In the genomic region with DNA sequence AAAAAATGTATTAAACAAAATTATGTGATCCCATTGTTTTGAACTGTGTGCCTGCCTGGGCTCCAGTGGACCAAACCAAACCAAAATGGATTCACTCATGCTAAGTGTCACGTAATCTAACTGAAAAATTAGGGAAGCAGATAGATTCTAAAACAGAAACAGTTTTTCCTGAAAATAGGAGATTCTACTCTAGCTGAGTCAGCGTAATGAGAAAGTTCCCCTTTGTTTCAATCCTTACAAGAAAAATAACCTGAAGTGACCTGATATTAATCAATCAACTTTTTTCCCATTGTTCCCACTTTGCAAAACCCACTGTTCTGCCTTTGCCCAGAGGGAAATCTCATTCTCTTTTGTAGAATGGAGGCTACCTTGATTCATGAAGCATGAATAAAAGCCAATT, we compare ENCODE assay signal across 33 cellular contexts.
"Had no signal": no experiment of that assay in that cellular context is flagged by ENCODE, and none has a peak within 500 bp of the region (broad histone marks: within the 10 kb centered on the region; RNA-seq: fewer than 3 reads in every experiment).

No MANE protein-coding gene starts in this region.

- H3K4me1 ChIP-seq: adrenal gland, body of pancreas, breast epithelium had no signal

- DNase-seq: activated B cell treated with CpG ODN at 0.5 μM for 24 hours; activated CD4-positive, alpha-beta memory T cell treated with anti-CD3 and anti-CD28 coated beads for 36 hours; activated CD4-positive, alpha-beta T cell treated with anti-CD3 and anti-CD28 coated beads for 4 hours; activated CD4-positive, alpha-beta T cell treated with anti-CD3 and anti-CD28 coated beads, Interleukin-2, amount 10 ng/mL, durations not matched to agents 24 days and 14 days; activated CD4-positive, alpha-beta T cell treated with anti-CD3 and anti-CD28 coated beads, Interleukin-2, amount 50 U/mL, for 1 hour; activated CD4-positive, alpha-beta T cell treated with anti-CD3 and anti-CD28 coated beads, Interleukin-2, amount 50 U/mL, for 4 hours; activated CD4-positive, CD25-positive, alpha-beta regulatory T cell treated with anti-CD3 and anti-CD28 coated beads, Interleukin-2, amount 50 U/mL, for 72 hours; activated CD8-positive, alpha-beta memory T cell treated with anti-CD3 and anti-CD28 coated beads, Interleukin-2, amount 50 U/mL, for 4 hours; activated CD8-positive, alpha-beta T cell treated with anti-CD3 and anti-CD28 coated beads for 36 hours; activated effector memory CD4-positive, alpha-beta T cell treated with anti-CD3 and anti-CD28 coated beads, Interleukin-2, amount 50 U/mL, for 16 hours; activated gamma-delta T cell treated with Interleukin-2 at 50 U/mL for 16 hours; activated naive CD4-positive, alpha-beta T cell; activated naive CD4-positive, alpha-beta T cell treated with anti-CD3 and anti-CD28 coated beads for 36 hours; activated naive CD4-positive, alpha-beta T cell treated with anti-CD3 and anti-CD28 coated beads, Interleukin-2, amount 50 U/mL, for 16 hours; activated naive CD8-positive, alpha-beta T cell treated with anti-CD3 and anti-CD28 coated beads for 36 hours; activated T-cell treated with anti-CD3 and anti-CD28 coated beads for 4 hours; activated T-cell treated with anti-CD3 and anti-CD28 coated beads, Interleukin-2, amount 50 U/mL, for 1 hour; activated T-cell treated with anti-CD3 and anti-CD28 coated beads, Interleukin-2, amount 50 U/mL, for 4 hours; activated T-cell treated with anti-CD3 and anti-CD28 coated beads, Interleukin-2, amount 50 U/mL, for 72 hours; adrenal gland; amniotic stem cell; aorta; body of pancreas; brain microvascular endothelial cell; central memory CD4-positive, alpha-beta T cell; T-helper 2 cell; T-helper 9 cell had no signal

- H3K27ac ChIP-seq: adrenal gland, body of pancreas, brain microvascular endothelial cell, breast epithelium, VCaP had no signal

- FAIRE-seq: astrocyte, TTC549 had no signal

- ATAC-seq: activated CD8-positive, alpha-beta T cell treated with anti-CD3 and anti-CD28 coated beads for 36 hours; activated naive CD4-positive, alpha-beta T cell treated with anti-CD3 and anti-CD28 coated beads, Interleukin-2, amount 50 U/mL, for 72 hours; activated T-cell treated with anti-CD3 and anti-CD28 coated beads, Interleukin-2, amount 50 U/mL, for 4 hours; activated T-cell treated with anti-CD3 and anti-CD28 coated beads, Interleukin-2, amount 50 U/mL, for 72 hours; activated T-helper 17 cell treated with anti-CD3 and anti-CD28 coated beads, Interleukin-2, amount 50 U/mL, for 72 hours; body of pancreas had no signal

- H3K36me3 ChIP-seq: adrenal gland, brain microvascular endothelial cell, breast epithelium had no signal

- H3K9me3 ChIP-seq: adrenal gland, body of pancreas had no signal

- H3K27me3 ChIP-seq: adrenal gland, body of pancreas, brain microvascular endothelial cell, breast epithelium had no signal

- H3K4me3 ChIP-seq: adrenal gland, body of pancreas, breast epithelium had no signal
